ENCODE assay signal across 8 cellular contexts in the genomic region with DNA sequence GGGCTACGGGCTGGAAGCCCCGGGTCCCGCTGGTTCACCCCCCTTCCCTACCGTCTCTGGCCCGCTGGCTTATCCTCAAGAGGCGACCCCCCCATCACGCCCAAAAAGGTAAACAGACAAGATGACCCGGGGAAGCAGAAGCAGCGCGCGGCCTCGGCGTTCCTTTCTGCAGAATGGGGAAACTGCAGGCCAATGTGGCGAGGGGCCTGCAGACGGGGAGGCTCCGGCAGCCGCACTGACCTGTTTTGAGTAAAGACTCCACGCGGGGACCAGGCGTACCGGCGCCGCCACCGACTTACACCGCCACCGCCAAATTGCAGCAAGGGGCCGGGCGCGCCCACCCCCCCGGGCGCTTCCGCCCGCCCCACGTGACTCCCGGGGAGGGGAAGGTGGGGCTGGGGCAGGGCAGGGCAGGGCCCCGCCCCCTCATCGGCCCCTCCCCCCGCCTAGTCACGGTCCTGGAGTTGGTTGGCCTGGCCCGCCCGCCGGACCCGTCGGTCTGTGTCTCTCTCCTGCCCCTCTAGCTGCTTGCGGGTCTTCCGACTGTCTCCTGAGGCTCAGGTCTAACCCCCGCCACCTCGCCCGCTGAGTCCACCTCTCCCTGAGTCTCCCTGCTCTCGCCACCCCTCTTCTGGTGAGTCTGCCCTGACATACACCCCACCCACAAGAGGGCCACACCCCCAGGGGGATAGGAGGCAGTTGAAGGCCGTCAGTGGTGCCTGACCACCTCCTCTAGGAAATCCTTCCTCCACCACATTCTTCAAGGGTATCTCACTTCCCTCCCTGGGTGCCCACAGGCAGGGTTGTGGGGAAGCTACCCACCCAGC. TPM values are rescaled to one million over a fixed set of nuclear protein-coding genes. Genes with fewer than 3 reads are reported as not detected.
DNase-seq lines count a peak whose midpoint lies in the region; ATAC-seq and TF ChIP-seq lines count a peak whose summit lies in the region.

A gene (minus strand): TSS at position 321 of the 827 bp plus-strand sequence. CDS start 25,280 bp downstream, outside the sequence.

- H3K9me2 ChIP-seq in Loucy (replicated peaks; ENCODE audit: low read depth, low read length) = no peaks in the 10 kb centered on the region

- H3K4me1 ChIP-seq in Loucy (ENCODE audit: insufficient read depth, low read length, poor library complexity, severe bottlenecking) (peaks cover 36% of the 10 kb centered on the region), urinary bladder (ENCODE audit: insufficient read depth) (no peaks in the 10 kb centered on the region)

- peaks cover 12% of the 10 kb centered on the region for H4K20me1 ChIP-seq in Loucy (ENCODE audit: insufficient read depth, low read length, poor library complexity, severe bottlenecking)

- peak within 1 kb of the TSS; percentile 98 for H3K4me3 Mint-ChIP-seq in T-helper 17 cell

- DNase-seq in DMS114 treated with DMSO at 0.1 percent for 48 hours (lab: John Stamatoyannopoulos, UW; ENCODE audit: unreplicated experiment) (peak; percentile 38), T-helper 17 cell (peak; percentile 59 to 83 (median 81)), amniotic epithelial cell (ENCODE audit: low read depth) (peak; percentile 84), left ventricle myocardium superior (peak; percentile 84), pulmonary artery endothelial cell (ENCODE audit: low read depth, low spot score) (no peak)

- peaks cover 42% of the 10 kb centered on the region for H3K79me2 ChIP-seq in Loucy (ENCODE audit: insufficient read depth, low read length)

- peak within 1 kb of the TSS; percentile 82 for H3K9ac ChIP-seq in Loucy (ENCODE audit: low read depth, low read length, poor library complexity, severe bottlenecking)

- TF ChIP-seq CTCF in Loucy (conservative IDR thresholded peaks at IDR 0.05; ENCODE audit: low read length) = no peak; the same call in 1 of the 2 replicates

- ATAC-seq in GM21717 (IDR thresholded peaks at IDR 0.05; ENCODE audit: unreplicated experiment) = peak; percentile 60
- ATAC-seq in T-helper 17 cell = peak; percentile 92
- peak; percentile 95 for ATAC-seq in left ventricle myocardium superior

- H3K36me3 ChIP-seq in Loucy (ENCODE audit: insufficient read depth, low read length) (no peaks in the 10 kb centered on the region), urinary bladder (ENCODE audit: insufficient read depth) (no peaks in the 10 kb centered on the region)

- no peak within 1 kb of the TSS for H3K27ac ChIP-seq in urinary bladder (ENCODE audit: low read depth)

- intact Hi-C loops in left ventricle myocardium superior (cut with micrococcal nuclease) = no loop called here

- no peaks in the 10 kb centered on the region for H3K9me3 ChIP-seq in Loucy (ENCODE audit: insufficient read depth, low read depth, low read length)
- no peaks in the 10 kb centered on the region for H3K9me3 ChIP-seq in T-helper 17 cell (ENCODE audit: control insufficient read depth, low read length, poor library complexity, severe bottlenecking)

- H3F3A ChIP-seq in Loucy (ENCODE audit: low read depth) = no peaks in the 10 kb centered on the region

- H3K27me3 ChIP-seq in Loucy (ENCODE audit: insufficient read depth, low read length, poor library complexity, severe bottlenecking) = no peaks in the 10 kb centered on the region

- peak within 1 kb of the TSS; percentile 87 for H3K4me3 ChIP-seq in Loucy (ENCODE audit: low read length, poor library complexity, severe bottlenecking)
- H3K4me3 ChIP-seq in urinary bladder (ENCODE audit: low read depth, low read length) = peak within 1 kb of the TSS; percentile 72

- peak within 1 kb of the TSS; percentile 89 for H2AFZ ChIP-seq in Loucy (ENCODE audit: low read length)

- peak within 1 kb of the TSS; percentile 89 for H3K4me2 ChIP-seq in Loucy (ENCODE audit: low read depth, low read length, poor library complexity, severe bottlenecking)

- H3K4me1 Mint-ChIP-seq in T-helper 17 cell = peaks cover 34% of the 10 kb centered on the region

- 2% methylated on average over 48 of the region's 51 CpGs for WGBS in urinary bladder

- no peaks in the 10 kb centered on the region for H3K27me3 Mint-ChIP-seq in T-helper 17 cell

- peak within 1 kb of the TSS; percentile 92 for H3K27ac Mint-ChIP-seq in T-helper 17 cell

- H3K36me3 Mint-ChIP-seq in T-helper 17 cell (ENCODE audit: low read depth) = peaks cover 6% of the 10 kb centered on the region

RNA-seq across cellular contexts. Expression of the gene that starts here (rescaled TPM):
- total RNA-seq in T-helper 17 cell = 100 to 1,000 TPM in 1 of 2 donors, 10 to 100 TPM in 1; 93.3 to 108 TPM
- 58.9 TPM for total RNA-seq in left ventricle myocardium superior
- 58.6 and 60.9 TPM in 2 replicates for total RNA-seq in pulmonary artery endothelial cell
- total RNA-seq in urinary bladder = 88.6 TPM
- polyA plus RNA-seq in urinary bladder = 66.5 TPM
